In genomic region chr5:42749020-42749419, GRCh38 we compare ENCODE assay signal across 1 cellular context.
TF ChIP-seq lines count a peak whose summit lies in the region.

No MANE protein-coding gene starts in this region.

TF ChIP-seq in WTC11, 78 proteins besides CTCF, POLR2A, EP300 and RAD21:
- TF ChIP-seq ZSCAN18 (CRISPR knock-in tag; IDR thresholded peaks at IDR 0.05) (no peak), E2F5 (CRISPR knock-in tag; IDR thresholded peaks at IDR 0.05) (no peak), FOXP4 (CRISPR knock-in tag; IDR thresholded peaks at IDR 0.05) (no peak), NR3C1 (CRISPR knock-in tag; conservative IDR thresholded peaks at IDR 0.05; ENCODE audit: low read depth) (no peak), NFE2L1 (CRISPR knock-in tag; IDR thresholded peaks at IDR 0.05) (no peak), ZBTB21 (CRISPR knock-in tag; IDR thresholded peaks at IDR 0.05; ENCODE audit: borderline replicate concordance) (no peak), ZBTB43 (CRISPR knock-in tag; IDR thresholded peaks at IDR 0.05) (no peak), ATF3 (CRISPR knock-in tag; conservative IDR thresholded peaks at IDR 0.05) (no peak), ZNF423 (CRISPR knock-in tag; IDR thresholded peaks at IDR 0.05) (no peak), GRHL2 (CRISPR knock-in tag; IDR thresholded peaks at IDR 0.05; ENCODE audit: insufficient replicate concordance, severe bottlenecking) (no peak), GABPB1 (CRISPR knock-in tag; IDR thresholded peaks at IDR 0.05) (no peak), USF1 (CRISPR knock-in tag; IDR thresholded peaks at IDR 0.05) (no peak), SP1 (CRISPR knock-in tag; conservative IDR thresholded peaks at IDR 0.05) (no peak), ZNF317 (CRISPR knock-in tag; IDR thresholded peaks at IDR 0.05; ENCODE audit: borderline replicate concordance, low read depth) (no peak), IRF1 (CRISPR knock-in tag; IDR thresholded peaks at IDR 0.05) (no peak), AR (CRISPR knock-in tag; IDR thresholded peaks at IDR 0.05) (no peak)
